ENCODE assay signal across 9 cellular contexts in the genomic region with DNA sequence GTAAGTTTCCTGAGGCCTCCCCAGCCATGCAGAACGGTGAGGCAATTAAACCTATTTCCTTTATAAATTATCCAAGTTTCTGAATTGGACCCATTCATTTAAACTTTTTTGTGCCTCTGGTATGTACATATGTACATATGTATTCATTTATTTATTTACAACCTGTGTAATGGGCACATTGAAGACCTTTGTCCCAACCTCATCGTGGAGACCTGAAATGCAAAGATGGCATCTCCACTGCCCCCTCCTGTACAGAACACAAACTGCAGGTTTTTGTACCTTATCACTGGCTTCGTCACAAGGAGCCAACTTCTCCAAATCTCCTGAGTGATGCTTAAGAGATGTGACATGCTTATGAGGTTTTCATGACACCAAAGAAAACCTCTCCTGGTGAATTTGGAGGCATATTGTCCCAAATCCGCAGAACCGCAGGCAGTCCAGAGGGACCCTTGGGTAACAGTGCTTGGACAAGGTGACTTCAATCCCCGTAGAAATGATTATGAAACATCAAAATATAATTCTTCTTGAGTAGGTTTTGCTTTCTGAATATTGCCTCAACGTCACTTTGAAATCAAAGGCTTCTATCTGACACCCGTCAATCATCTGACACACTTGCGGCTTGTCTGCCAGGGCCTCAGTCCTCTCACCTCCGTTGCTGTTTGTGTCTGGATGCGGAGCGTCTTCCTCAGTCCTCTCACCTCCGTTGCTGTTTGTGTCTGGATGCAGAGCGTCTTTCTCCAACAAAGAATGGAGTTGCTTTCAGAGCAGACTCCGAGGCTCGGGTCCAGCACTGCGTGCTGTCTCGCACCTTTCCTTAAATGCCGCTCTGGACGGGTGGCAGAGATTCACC.
A peak's percentile ranks its signal among the peaks of the same experiment; 100 is the strongest.
DNase-seq lines count a peak whose midpoint lies in the region; ATAC-seq and TF ChIP-seq lines count a peak whose summit lies in the region.
"Had no signal": no experiment of that assay in that cellular context is flagged by ENCODE, and none has a peak within 500 bp of the region (broad histone marks: within the 10 kb centered on the region; RNA-seq: fewer than 3 reads in every experiment).

No MANE protein-coding gene starts in this region.

- DNase-seq in ELF-1 (ENCODE audit: low read depth, low spot score): peak; percentile 56
- DNase-seq in HFF-Myc (ENCODE audit: extremely low read depth, low read depth): no peak
- DNase-seq in WERI-Rb-1: peak; percentile 33
- DNase-seq in lung (ENCODE audit: low spot score): no peak
- no peak for DNase-seq in T1000 (lab: John Stamatoyannopoulos, UW)
- DNase-seq in SK-N-DZ (ENCODE audit: low spot score): no peak
- no peak for DNase-seq in hypothalamus (lab: John Stamatoyannopoulos, UW)

- WGBS in lung, 2 donors: 77 to 79% methylated on average over 20 of the region's 20 CpGs

- H3K36me3 ChIP-seq in WERI-Rb-1 (no peaks in the 10 kb centered on the region), lung (ENCODE audit: control insufficient read depth in 2 of 2, insufficient read depth in 2 of 2, low read length in 2 of 2) (no peaks in the 10 kb centered on the region)

- H3K4me3 ChIP-seq in HFF-Myc (replicated peaks; ENCODE audit: low read depth, low read length) (no peak overlapping the region), WERI-Rb-1 (ENCODE audit: low read depth, low read length) (no peak overlapping the region), lung (no peak overlapping the region)

- TF ChIP-seq CTCF in HFF-Myc (IDR thresholded peaks at IDR 0.05; ENCODE audit: low read depth, low read length, missing control alignments): peak; percentile 38
- TF ChIP-seq CTCF in WERI-Rb-1 (IDR thresholded peaks at IDR 0.05; ENCODE audit: low read depth, low read length): peak; percentile 79
- peak; percentile 4 for TF ChIP-seq CTCF in lung (IDR thresholded peaks at IDR 0.05; ENCODE audit: control extremely low read depth, extremely low read depth)

- H3K27me3 ChIP-seq in WERI-Rb-1 (ENCODE audit: insufficient read depth, low read depth, severe bottlenecking) (peaks cover 93% of the 10 kb centered on the region), lung (ENCODE audit: control insufficient read depth, insufficient read depth) (no peaks in the 10 kb centered on the region)

- H3K27ac ChIP-seq in WERI-Rb-1 (no peak overlapping the region), lung (ENCODE audit: low read depth in 1 of 2, low read length in 1 of 2) (no peak overlapping the region)
- H3K27ac ChIP-seq: epithelial cell of prostate had no signal

- no peaks in the 10 kb centered on the region for H3K9me3 ChIP-seq in WERI-Rb-1 (ENCODE audit: severe bottlenecking)
- H3K9me3 ChIP-seq in lung (ENCODE audit: control insufficient read depth in 2 of 2, insufficient read depth in 1 of 2, low read length in 1 of 2): no peaks in the 10 kb centered on the region

- ATAC-seq in lung (ENCODE audit: insufficient read depth, low FRiP score) (no peak), HG02852 (IDR thresholded peaks at IDR 0.05; ENCODE audit: unreplicated experiment) (no peak)

- peaks cover 0 to 5% of the 10 kb centered on the region in 2 donors for H3K4me1 ChIP-seq in lung (ENCODE audit: control insufficient read depth in 2 of 2, insufficient read depth in 2 of 2, low read length in 2 of 2)

Comparison
In these comparisons a context has a peak if more than half of its experiments do, and no peak if none do; other contexts are left out.
1. DNase-seq: peak in ELF-1 (single experiment) and WERI-Rb-1 (single experiment); none in HFF-Myc (single experiment), lung (single experiment), T1000 (single experiment), SK-N-DZ (single experiment) and hypothalamus (0 of 51).
2. CTCF ChIP-seq: peak in every context shown above with its lines; median percentile 79 in WERI-Rb-1; 38 in HFF-Myc; 4 in lung.